ENCODE assay signal across 13 cellular contexts in the genomic region with DNA sequence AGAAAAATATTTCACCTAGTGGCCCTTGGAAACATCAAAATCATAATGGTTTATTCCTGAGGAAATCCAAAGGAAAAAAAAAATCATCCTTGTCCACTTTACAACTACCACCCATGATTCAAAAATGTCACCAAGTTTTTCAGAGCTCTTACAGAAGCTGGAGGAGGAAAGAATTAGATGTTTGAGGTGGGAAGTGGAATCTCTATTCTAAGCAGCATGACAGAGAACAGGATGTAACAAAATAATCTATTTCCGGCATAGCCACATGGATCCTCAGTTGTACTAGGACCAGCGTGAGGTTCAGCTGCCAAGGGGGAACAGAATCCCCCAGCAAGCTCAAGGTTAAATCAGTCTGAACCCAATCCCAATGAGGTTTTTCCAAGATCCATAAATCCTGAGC. TPM values are rescaled to one million over a fixed set of nuclear protein-coding genes. Genes with fewer than 3 reads are reported as not detected.
DNase-seq lines count a peak whose midpoint lies in the region; ATAC-seq, FAIRE-seq and TF ChIP-seq lines count a peak whose summit lies in the region.
"Had no signal": no experiment of that assay in that cellular context is flagged by ENCODE, and none has a peak within 500 bp of the region (broad histone marks: within the 10 kb centered on the region; RNA-seq: fewer than 3 reads in every experiment).

No MANE protein-coding gene starts in this region.

- FAIRE-seq in urothelium cell line (lab: Jason Lieb, UNC), result no peak

- H3K36me3 Mint-ChIP-seq in endodermal cell (ENCODE audit: low read depth) (peaks cover 12% of the 10 kb centered on the region), osteocyte (ENCODE audit: unreplicated experiment) (peaks cover 6% of the 10 kb centered on the region)

- H3K4me1 ChIP-seq in endodermal cell (ENCODE audit: control insufficient read depth, insufficient read depth, low read length), result peaks cover 13% of the 10 kb centered on the region

- H3K9me3 ChIP-seq in endodermal cell (ENCODE audit: control insufficient read depth, low read length), result no peaks in the 10 kb centered on the region
- H3K9me3 ChIP-seq: sigmoid colon, testis had no signal

- no peak overlapping the region for H3K4me3 ChIP-seq in endodermal cell (ENCODE audit: low read length)
- H3K4me3 ChIP-seq: sigmoid colon, testis had no signal

- peak overlapping the region; percentile 28 for H3K27ac Mint-ChIP-seq in endodermal cell
- H3K27ac Mint-ChIP-seq in osteocyte (ENCODE audit: unreplicated experiment), result peak overlapping the region; percentile 45

- H3K4me1 Mint-ChIP-seq in endodermal cell (peaks cover 36% of the 10 kb centered on the region), osteocyte (ENCODE audit: unreplicated experiment) (peaks cover 47% of the 10 kb centered on the region)

- H3K27me3 ChIP-seq in endodermal cell (ENCODE audit: control insufficient read depth, insufficient read depth, low read length, poor library complexity, severe bottlenecking), result no peaks in the 10 kb centered on the region
- H3K27me3 ChIP-seq: sigmoid colon, testis had no signal

- H3K9me3 Mint-ChIP-seq in endodermal cell (peaks cover 2% of the 10 kb centered on the region), osteocyte (ENCODE audit: unreplicated experiment) (peaks cover 4% of the 10 kb centered on the region)

- peaks cover 14% of the 10 kb centered on the region for H3K36me3 ChIP-seq in endodermal cell (ENCODE audit: control insufficient read depth, insufficient read depth, low read length)
- H3K36me3 ChIP-seq: sigmoid colon, WERI-Rb-1 had no signal

- TF ChIP-seq CTCF in endodermal cell (conservative IDR thresholded peaks at IDR 0.05) (no peak), osteocyte (IDR thresholded peaks at IDR 0.05) (no peak)

- H3K9ac ChIP-seq in endodermal cell (ENCODE audit: extremely low read depth, low read length, poor library complexity, severe bottlenecking), result no peak overlapping the region

- no peak for ATAC-seq in GM19023 (IDR thresholded peaks at IDR 0.05; ENCODE audit: unreplicated experiment)
- ATAC-seq in activated CD4-positive, CD25-positive, alpha-beta regulatory T cell treated with anti-CD3 and anti-CD28 coated beads, Interleukin-2, amount 50 U/mL, for 24 hours, result no peak

- no peak overlapping the region for H3K27ac ChIP-seq in endodermal cell (ENCODE audit: low read depth, low read length)
- H3K27ac ChIP-seq: testis, WERI-Rb-1 had no signal

- DNase-seq in GF-D8 (lab: John Stamatoyannopoulos, UW) (peak; percentile 30), Kasumi-1 (lab: John Stamatoyannopoulos, UW) (peak; percentile 56 to 58), endodermal cell (no peak), osteocyte (ENCODE audit: extremely low spot score, unreplicated experiment) (no peak), urothelium cell line (ENCODE audit: low spot score) (no peak), AG20443 (ENCODE audit: low spot score) (no peak)
- DNase-seq: NCI-H1694 treated with DMSO at 0.1 percent for 48 hours, NCI-H748 treated with DMSO at 0.1 percent for 48 hours, sigmoid colon, testis, WERI-Rb-1 had no signal

- H3K4me3 Mint-ChIP-seq in endodermal cell, result no peak overlapping the region
- H3K4me3 Mint-ChIP-seq in osteocyte (ENCODE audit: unreplicated experiment), result no peak overlapping the region

- H3K27me3 Mint-ChIP-seq in endodermal cell (ENCODE audit: insufficient read depth) (no peaks in the 10 kb centered on the region), osteocyte (ENCODE audit: unreplicated experiment) (no peaks in the 10 kb centered on the region)

- WGBS in endodermal cell (ENCODE audit: insufficient coverage in 1 of 2, insufficient read length in 1 of 2), 2 experiments, result 87 to 92% methylated on average over 2 of the region's 2 CpGs

RNA-seq across cellular contexts. Expression of gene FBXW11, which starts 40.2 kb away (rescaled TPM):
- total RNA-seq in endodermal cell, result 10 to 100 TPM; 42.2 to 49.4 TPM
- polyA plus RNA-seq in endodermal cell (2013, experiment 1 of 2), result 55.1 TPM
- polyA plus RNA-seq in endodermal cell (2013, experiment 2 of 2), result 51.1 TPM
- total RNA-seq in osteocyte, result 60.1 and 61.4 TPM in 2 replicates

Comparison
In these comparisons a context has a peak if more than half of its experiments do, and no peak if none do; other contexts are left out.
1. DNase-seq: peak in GF-D8 (single experiment) and Kasumi-1 (2 of 2); none in endodermal cell (single experiment), osteocyte (single experiment), urothelium cell line (single experiment) and AG20443 (single experiment).